1 cellular context compared by ENCODE assay signal in genomic region chrX:154397888-154398667, GRCh38.
TF ChIP-seq lines count a peak whose summit lies in the region.

TSS of gene RPL10 (plus strand) at chrX:154398377. CDS start at chrX:154398520, 143 bp downstream.

TF ChIP-seq in HepG2, 621 proteins besides CTCF, POLR2A, EP300 and RAD21 (continued from another document and continues in another):
- TF ChIP-seq, protein P1, sequence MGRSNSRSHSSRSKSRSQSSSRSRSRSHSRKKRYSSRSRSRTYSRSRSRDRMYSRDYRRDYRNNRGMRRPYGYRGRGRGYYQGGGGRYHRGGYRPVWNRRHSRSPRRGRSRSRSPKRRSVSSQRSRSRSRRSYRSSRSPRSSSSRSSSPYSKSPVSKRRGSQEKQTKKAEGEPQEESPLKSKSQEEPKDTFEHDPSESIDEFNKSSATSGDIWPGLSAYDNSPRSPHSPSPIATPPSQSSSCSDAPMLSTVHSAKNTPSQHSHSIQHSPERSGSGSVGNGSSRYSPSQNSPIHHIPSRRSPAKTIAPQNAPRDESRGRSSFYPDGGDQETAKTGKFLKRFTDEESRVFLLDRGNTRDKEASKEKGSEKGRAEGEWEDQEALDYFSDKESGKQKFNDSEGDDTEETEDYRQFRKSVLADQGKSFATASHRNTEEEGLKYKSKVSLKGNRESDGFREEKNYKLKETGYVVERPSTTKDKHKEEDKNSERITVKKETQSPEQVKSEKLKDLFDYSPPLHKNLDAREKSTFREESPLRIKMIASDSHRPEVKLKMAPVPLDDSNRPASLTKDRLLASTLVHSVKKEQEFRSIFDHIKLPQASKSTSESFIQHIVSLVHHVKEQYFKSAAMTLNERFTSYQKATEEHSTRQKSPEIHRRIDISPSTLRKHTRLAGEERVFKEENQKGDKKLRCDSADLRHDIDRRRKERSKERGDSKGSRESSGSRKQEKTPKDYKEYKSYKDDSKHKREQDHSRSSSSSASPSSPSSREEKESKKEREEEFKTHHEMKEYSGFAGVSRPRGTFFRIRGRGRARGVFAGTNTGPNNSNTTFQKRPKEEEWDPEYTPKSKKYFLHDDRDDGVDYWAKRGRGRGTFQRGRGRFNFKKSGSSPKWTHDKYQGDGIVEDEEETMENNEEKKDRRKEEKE (IDR thresholded peaks at IDR 0.05) = no peak
- TF ChIP-seq MTA3 (CRISPR knock-in tag; IDR thresholded peaks at IDR 0.05) (no peak), NR0B2 (CRISPR knock-in tag; IDR thresholded peaks at IDR 0.05) (no peak), ZKSCAN1 (IDR thresholded peaks at IDR 0.05; ENCODE audit: low read length) (no peak), ZNF335 (CRISPR knock-in tag; IDR thresholded peaks at IDR 0.05) (no peak), HMGXB3 (CRISPR knock-in tag; IDR thresholded peaks at IDR 0.05; ENCODE audit: borderline replicate concordance) (no peak; the same call in 1 of the 2 replicates), MYNN (CRISPR knock-in tag; IDR thresholded peaks at IDR 0.05; ENCODE audit: low read depth) (no peak), ZFP36 (IDR thresholded peaks at IDR 0.05; ENCODE audit: borderline replicate concordance, low read depth, low read length, partially characterized antibody) (no peak), KLF15 (CRISPR knock-in tag; IDR thresholded peaks at IDR 0.05; ENCODE audit: borderline replicate concordance) (no peak), HNF4A (CRISPR knock-in tag; IDR thresholded peaks at IDR 0.05) (no peak), HMGA1 (CRISPR knock-in tag; conservative IDR thresholded peaks at IDR 0.05) (no peak), ELF4 (CRISPR knock-in tag; IDR thresholded peaks at IDR 0.05; ENCODE audit: borderline replicate concordance) (peak; percentile 47; the same call in 1 of the 2 replicates), HNF1B (CRISPR knock-in tag; IDR thresholded peaks at IDR 0.05) (no peak), GATAD2A (CRISPR knock-in tag; IDR thresholded peaks at IDR 0.05) (no peak; the same call in 1 of the 2 replicates), NR2C2 (CRISPR knock-in tag; IDR thresholded peaks at IDR 0.05; ENCODE audit: borderline replicate concordance) (no peak), HNRNPL (IDR thresholded peaks at IDR 0.05; ENCODE audit: low read depth, low read length) (peak; percentile 58; the same call in 1 of the 2 replicates), HNRNPUL1 (IDR thresholded peaks at IDR 0.05; ENCODE audit: low read depth, low read length) (no peak), HOXA7 (CRISPR knock-in tag; IDR thresholded peaks at IDR 0.05) (no peak), SNRNP70 (IDR thresholded peaks at IDR 0.05; ENCODE audit: low read depth, low read length) (no peak), ZBTB26 (CRISPR knock-in tag; IDR thresholded peaks at IDR 0.05; ENCODE audit: borderline replicate concordance) (0 out of 2 replicates have a peak, but pooled peaks have one; percentile 25), ZNF674 (CRISPR knock-in tag; IDR thresholded peaks at IDR 0.05; ENCODE audit: low read depth) (0 out of 2 replicates have a peak, but pooled peaks have one; percentile 9), GFI1 (CRISPR knock-in tag; IDR thresholded peaks at IDR 0.05; ENCODE audit: borderline replicate concordance) (no peak), REXO4 (CRISPR knock-in tag; IDR thresholded peaks at IDR 0.05; ENCODE audit: borderline replicate concordance) (no peak), MEIS1 (CRISPR knock-in tag; IDR thresholded peaks at IDR 0.05; ENCODE audit: borderline replicate concordance) (no peak), ZNF251 (CRISPR knock-in tag; IDR thresholded peaks at IDR 0.05) (no peak), CHD4 (IDR thresholded peaks at IDR 0.05; ENCODE audit: borderline replicate concordance, low read length) (no peak), ZNF207 (IDR thresholded peaks at IDR 0.05; ENCODE audit: borderline replicate concordance) (no peak), ATF4 (CRISPR knock-in tag; IDR thresholded peaks at IDR 0.05) (no peak), HOXA3 (CRISPR knock-in tag; IDR thresholded peaks at IDR 0.05) (peak; percentile 85), ZFP62 (CRISPR knock-in tag; IDR thresholded peaks at IDR 0.05) (no peak), TOE1 (CRISPR knock-in tag; IDR thresholded peaks at IDR 0.05) (0 out of 2 replicates have a peak, but pooled peaks have one; percentile 43), NFYC (CRISPR knock-in tag; IDR thresholded peaks at IDR 0.05) (peak; percentile 73), MAFF (IDR thresholded peaks at IDR 0.05; ENCODE audit: low read depth, low read length) (no peak), RFXANK (CRISPR knock-in tag; IDR thresholded peaks at IDR 0.05) (no peak), KDM1A (CRISPR knock-in tag; IDR thresholded peaks at IDR 0.05) (no peak), HMG20B (CRISPR knock-in tag; conservative IDR thresholded peaks at IDR 0.05) (no peak), U2AF1 (optimal IDR thresholded peaks at IDR 0.05; ENCODE audit: low read depth, low read length) (peak; percentile 31), SIN3A (IDR thresholded peaks at IDR 0.05; ENCODE audit: borderline replicate concordance, low read depth, low read length) (peak; percentile 83; the same call in 1 of the 2 replicates), CBX1 (IDR thresholded peaks at IDR 0.05; ENCODE audit: low read depth) (peak; percentile 52), SIN3B (IDR thresholded peaks at IDR 0.05; ENCODE audit: low read length) (no peak), ZSCAN20 (CRISPR knock-in tag; IDR thresholded peaks at IDR 0.05; ENCODE audit: borderline replicate concordance) (no peak), HNRNPLL (IDR thresholded peaks at IDR 0.05; ENCODE audit: low read depth, low read length, poor library complexity, severe bottlenecking) (peak; percentile 70)
- TF ChIP-seq, protein P2, sequence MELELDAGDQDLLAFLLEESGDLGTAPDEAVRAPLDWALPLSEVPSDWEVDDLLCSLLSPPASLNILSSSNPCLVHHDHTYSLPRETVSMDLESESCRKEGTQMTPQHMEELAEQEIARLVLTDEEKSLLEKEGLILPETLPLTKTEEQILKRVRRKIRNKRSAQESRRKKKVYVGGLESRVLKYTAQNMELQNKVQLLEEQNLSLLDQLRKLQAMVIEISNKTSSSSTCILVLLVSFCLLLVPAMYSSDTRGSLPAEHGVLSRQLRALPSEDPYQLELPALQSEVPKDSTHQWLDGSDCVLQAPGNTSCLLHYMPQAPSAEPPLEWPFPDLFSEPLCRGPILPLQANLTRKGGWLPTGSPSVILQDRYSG (CRISPR knock-in tag; IDR thresholded peaks at IDR 0.05) = no peak
- TF ChIP-seq, protein P3, sequence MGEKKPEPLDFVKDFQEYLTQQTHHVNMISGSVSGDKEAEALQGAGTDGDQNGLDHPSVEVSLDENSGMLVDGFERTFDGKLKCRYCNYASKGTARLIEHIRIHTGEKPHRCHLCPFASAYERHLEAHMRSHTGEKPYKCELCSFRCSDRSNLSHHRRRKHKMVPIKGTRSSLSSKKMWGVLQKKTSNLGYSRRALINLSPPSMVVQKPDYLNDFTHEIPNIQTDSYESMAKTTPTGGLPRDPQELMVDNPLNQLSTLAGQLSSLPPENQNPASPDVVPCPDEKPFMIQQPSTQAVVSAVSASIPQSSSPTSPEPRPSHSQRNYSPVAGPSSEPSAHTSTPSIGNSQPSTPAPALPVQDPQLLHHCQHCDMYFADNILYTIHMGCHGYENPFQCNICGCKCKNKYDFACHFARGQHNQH (CRISPR knock-in tag; IDR thresholded peaks at IDR 0.05) = peak; percentile 43; the same call in 1 of the 2 replicates
- TF ChIP-seq, protein P4, sequence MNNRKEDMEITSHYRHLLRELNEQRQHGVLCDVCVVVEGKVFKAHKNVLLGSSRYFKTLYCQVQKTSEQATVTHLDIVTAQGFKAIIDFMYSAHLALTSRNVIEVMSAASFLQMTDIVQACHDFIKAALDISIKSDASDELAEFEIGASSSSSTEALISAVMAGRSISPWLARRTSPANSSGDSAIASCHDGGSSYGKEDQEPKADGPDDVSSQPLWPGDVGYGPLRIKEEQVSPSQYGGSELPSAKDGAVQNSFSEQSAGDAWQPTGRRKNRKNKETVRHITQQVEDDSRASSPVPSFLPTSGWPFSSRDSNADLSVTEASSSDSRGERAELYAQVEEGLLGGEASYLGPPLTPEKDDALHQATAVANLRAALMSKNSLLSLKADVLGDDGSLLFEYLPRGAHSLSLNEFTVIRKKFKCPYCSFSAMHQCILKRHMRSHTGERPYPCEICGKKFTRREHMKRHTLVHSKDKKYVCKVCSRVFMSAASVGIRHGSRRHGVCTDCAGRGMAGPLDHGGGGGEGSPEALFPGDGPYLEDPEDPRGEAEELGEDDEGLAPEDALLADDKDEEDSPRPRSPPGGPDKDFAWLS (CRISPR knock-in tag; IDR thresholded peaks at IDR 0.05; ENCODE audit: borderline replicate concordance) = no peak
- TF ChIP-seq, protein P5, sequence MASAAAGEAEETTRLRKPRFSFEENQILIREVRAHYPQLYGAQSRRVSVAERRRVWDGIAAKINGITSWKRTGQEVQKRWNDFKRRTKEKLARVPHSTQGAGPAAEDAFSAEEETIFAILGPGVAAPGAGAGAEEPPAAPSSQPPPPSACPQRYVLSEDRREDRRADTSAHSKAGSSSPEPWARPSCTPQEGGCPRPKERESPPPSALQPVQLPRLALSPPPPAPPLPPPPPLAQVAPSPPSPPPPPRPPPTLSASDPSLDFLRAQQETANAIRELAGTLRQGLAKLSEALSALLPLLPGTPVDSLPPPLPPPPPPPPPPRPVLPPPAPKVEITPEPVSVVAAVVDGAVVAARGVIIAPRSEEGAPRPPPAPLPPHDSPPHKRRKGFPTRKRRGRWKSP (CRISPR knock-in tag; IDR thresholded peaks at IDR 0.05) = no peak; the same call in 1 of the 2 replicates
